ENCODE assay signal across 1 cellular context in genomic region chr17:43014020-43014615, GRCh38.
A peak's percentile ranks its signal among the peaks of the same experiment; 100 is the strongest.
TF ChIP-seq lines count a peak whose summit lies in the region.

No MANE protein-coding gene starts in this region.

TF ChIP-seq in HepG2, 621 proteins besides CTCF, POLR2A, EP300 and RAD21 (continues in another document):
- TF ChIP-seq ZBTB39 (CRISPR knock-in tag; IDR thresholded peaks at IDR 0.05) (no peak), ZNF329 (CRISPR knock-in tag; IDR thresholded peaks at IDR 0.05; ENCODE audit: low read depth) (no peak), ZNF749 (CRISPR knock-in tag; IDR thresholded peaks at IDR 0.05; ENCODE audit: borderline replicate concordance) (no peak), POLR2G (IDR thresholded peaks at IDR 0.05; ENCODE audit: low read depth, low read length) (peak; percentile 44; the same call in 1 of the 2 replicates), ZNF34 (CRISPR knock-in tag; IDR thresholded peaks at IDR 0.05; ENCODE audit: borderline replicate concordance) (no peak), ZFP36L1 (CRISPR knock-in tag; IDR thresholded peaks at IDR 0.05) (no peak), ZNF101 (CRISPR knock-in tag; IDR thresholded peaks at IDR 0.05; ENCODE audit: borderline replicate concordance, low read depth) (no peak), SETDB1 (CRISPR knock-in tag; IDR thresholded peaks at IDR 0.05; ENCODE audit: borderline replicate concordance) (no peak), ZUFSP (CRISPR knock-in tag; IDR thresholded peaks at IDR 0.05; ENCODE audit: borderline replicate concordance) (no peak), ZNF75D (CRISPR knock-in tag; IDR thresholded peaks at IDR 0.05; ENCODE audit: borderline replicate concordance) (no peak), KDM6A (CRISPR knock-in tag; IDR thresholded peaks at IDR 0.05; ENCODE audit: low read depth) (no peak), MYPOP (CRISPR knock-in tag; IDR thresholded peaks at IDR 0.05) (no peak), ZNF567 (CRISPR knock-in tag; IDR thresholded peaks at IDR 0.05; ENCODE audit: borderline replicate concordance) (no peak), RERE (CRISPR knock-in tag; IDR thresholded peaks at IDR 0.05; ENCODE audit: low read depth) (no peak), ZNF687 (CRISPR knock-in tag; IDR thresholded peaks at IDR 0.05) (peak; percentile 46), ZSCAN20 (CRISPR knock-in tag; IDR thresholded peaks at IDR 0.05; ENCODE audit: borderline replicate concordance) (no peak), NFYC (CRISPR knock-in tag; IDR thresholded peaks at IDR 0.05) (no peak), ZNF740 (CRISPR knock-in tag; IDR thresholded peaks at IDR 0.05) (peak; percentile 20; the same call in 1 of the 2 replicates), ZNF629 (CRISPR knock-in tag; conservative IDR thresholded peaks at IDR 0.05) (no peak), JUNB (CRISPR knock-in tag; IDR thresholded peaks at IDR 0.05; ENCODE audit: borderline replicate concordance) (no peak), ZNF143 (CRISPR knock-in tag; IDR thresholded peaks at IDR 0.05) (no peak), SPEN (CRISPR knock-in tag; IDR thresholded peaks at IDR 0.05; ENCODE audit: low read depth) (0 out of 2 replicates have a peak, but pooled peaks have one; percentile 20), ATF7-NPFF (CRISPR knock-in tag; IDR thresholded peaks at IDR 0.05; ENCODE audit: low read depth) (no peak), ZFAT (CRISPR knock-in tag; conservative IDR thresholded peaks at IDR 0.05) (no peak), HBP1 (CRISPR knock-in tag; IDR thresholded peaks at IDR 0.05; ENCODE audit: low read depth) (no peak), ZFP1 (CRISPR knock-in tag; IDR thresholded peaks at IDR 0.05) (no peak), ZBTB14 (CRISPR knock-in tag; IDR thresholded peaks at IDR 0.05) (no peak), ZNF883 (CRISPR knock-in tag; IDR thresholded peaks at IDR 0.05; ENCODE audit: not compliant biosample characterization) (peak; percentile 28), ZNF326 (CRISPR knock-in tag; IDR thresholded peaks at IDR 0.05; ENCODE audit: borderline replicate concordance) (no peak), ZNF335 (CRISPR knock-in tag; IDR thresholded peaks at IDR 0.05) (no peak), SRSF1 (optimal IDR thresholded peaks at IDR 0.05; ENCODE audit: low read depth, low read length) (no peak), ZC3H13 (CRISPR knock-in tag; IDR thresholded peaks at IDR 0.05) (0 out of 2 replicates have a peak, but pooled peaks have one; percentile 27), POGZ (CRISPR knock-in tag; IDR thresholded peaks at IDR 0.05) (no peak), PRMT3 (CRISPR knock-in tag; IDR thresholded peaks at IDR 0.05; ENCODE audit: borderline replicate concordance, low read depth) (no peak), HNRNPLL (IDR thresholded peaks at IDR 0.05; ENCODE audit: low read depth, low read length, poor library complexity, severe bottlenecking) (no peak), AGO2 (optimal IDR thresholded peaks at IDR 0.05; ENCODE audit: low read depth, low read length) (peak; percentile 86), ZFP91 (CRISPR knock-in tag; IDR thresholded peaks at IDR 0.05; ENCODE audit: borderline replicate concordance) (no peak; the same call in 1 of the 2 replicates), KDM2A (CRISPR knock-in tag; IDR thresholded peaks at IDR 0.05; ENCODE audit: borderline replicate concordance, low read depth) (peak; percentile 0; the same call in 1 of the 2 replicates), SKI (IDR thresholded peaks at IDR 0.05; ENCODE audit: partially characterized antibody) (no peak), SRSF4 (IDR thresholded peaks at IDR 0.05; ENCODE audit: low read depth, low read length, poor library complexity, severe bottlenecking) (no peak), ZNF275 (CRISPR knock-in tag; IDR thresholded peaks at IDR 0.05; ENCODE audit: borderline replicate concordance) (no peak)
